In genomic region chr1:32291708-32292508, GRCh38 we compare ENCODE assay signal across 8 cellular contexts. TPM values are rescaled to one million over a fixed set of nuclear protein-coding genes. Genes with fewer than 3 reads are reported as not detected.
DNase-seq lines count a peak whose midpoint lies in the region; ATAC-seq and TF ChIP-seq lines count a peak whose summit lies in the region.

TSS of gene HDAC1 (plus strand) at chr1:32292083. CDS start at chr1:32292170, 87 bp downstream.

- peak; percentile 76 for ATAC-seq in GM18499 (IDR thresholded peaks at IDR 0.05; ENCODE audit: insufficient read depth, unreplicated experiment)
- peak; percentile 85 for ATAC-seq in HG02938 (IDR thresholded peaks at IDR 0.05; ENCODE audit: unreplicated experiment)
- peak; percentile 97 for ATAC-seq in T-helper 17 cell
- ATAC-seq in left ventricle myocardium superior = peak; percentile 99

- no peaks in the 10 kb centered on the region for H3K36me3 ChIP-seq in prostate gland

- peaks cover 8% of the 10 kb centered on the region for H3K4me1 ChIP-seq in prostate gland (replicated peaks)

- TF ChIP-seq POLR2A in prostate gland (IDR thresholded peaks at IDR 0.05) = peak; percentile 69

- intact Hi-C loops in left ventricle myocardium superior (cut with micrococcal nuclease) = no loop called here
- intact Hi-C loops in prostate gland (cut with DNase I) = no loop called here

- H3K27ac ChIP-seq in prostate gland = peak within 1 kb of the TSS; percentile 88 to 95

- peak; percentile 84 to 94 for DNase-seq in NCI-H187 (lab: John Stamatoyannopoulos, UW)
- peak; percentile 94 to 97 (median 96) for DNase-seq in T-helper 17 cell
- peak; percentile 12 to 90 (median 77) for DNase-seq in amygdala (lab: John Stamatoyannopoulos, UW)
- DNase-seq in left ventricle myocardium superior = peak; percentile 99
- DNase-seq in prostate gland (ENCODE audit: low spot score) = peak; percentile 96
- DNase-seq in ureter (ENCODE audit: low spot score) = peak; percentile 95

- WGBS in prostate gland = under 1% methylated on average over 64 of the region's 64 CpGs

- H3K4me3 Mint-ChIP-seq in T-helper 17 cell = peak within 1 kb of the TSS; percentile 98

- peaks cover 4% of the 10 kb centered on the region for H3K36me3 Mint-ChIP-seq in T-helper 17 cell (ENCODE audit: low read depth)

- TF ChIP-seq CTCF in prostate gland (IDR thresholded peaks at IDR 0.05) = peak in 1 of 4 experiments; percentile 14

- no peaks in the 10 kb centered on the region for H3K27me3 ChIP-seq in prostate gland (replicated peaks; ENCODE audit: insufficient read depth)

- no peaks in the 10 kb centered on the region for H3K27me3 Mint-ChIP-seq in T-helper 17 cell

- H3K9me3 ChIP-seq in T-helper 17 cell (ENCODE audit: control insufficient read depth, low read length, poor library complexity, severe bottlenecking) (no peaks in the 10 kb centered on the region), prostate gland (no peaks in the 10 kb centered on the region)

- peak within 1 kb of the TSS; percentile 96 for H3K27ac Mint-ChIP-seq in T-helper 17 cell

- peaks cover 26% of the 10 kb centered on the region for H3K4me1 Mint-ChIP-seq in T-helper 17 cell

- peak within 1 kb of the TSS; percentile 92 to 93 for H3K4me3 ChIP-seq in prostate gland

RNA-seq across cellular contexts. Expression of gene HDAC1, which starts in this region (rescaled TPM):
- 10 to 100 TPM; 81.6 to 86.2 TPM for total RNA-seq in T-helper 17 cell
- 46.1 TPM for total RNA-seq in left ventricle myocardium superior
- total RNA-seq in prostate gland = 10 to 100 TPM; 85.8 to 98.0 TPM
- total RNA-seq in ureter = 113 TPM

Comparison
In these comparisons a context has a peak if more than half of its experiments do, and no peak if none do; other contexts are left out.
1. Peak in every context shown above with its lines: DNase-seq, ATAC-seq, H3K4me3 ChIP-seq and H3K27ac ChIP-seq.